Comparison of ENCODE assay signal across 8 cellular contexts in genomic region chr17:64776720-64777412, GRCh38.
DNase-seq lines count a peak whose midpoint lies in the region; ATAC-seq and TF ChIP-seq lines count a peak whose summit lies in the region.
"Not testable (repeated sequence)": the region's sequence is repeated elsewhere in the genome, so short reads cannot be mapped to it uniquely, and the experiment has no call there.

No MANE protein-coding gene starts in this region.

- H3K36me3 ChIP-seq in iPS-20b (ENCODE audit: insufficient read depth, low read depth, low read length); sigmoid colon: not testable (repeated sequence)

- TF ChIP-seq EP300 in sigmoid colon (IDR thresholded peaks at IDR 0.05) = not testable (repeated sequence)

- CTCF ChIA-PET in WTC11 (lab: Charles Lee) = interaction anchor here (0.6 to 3.2 kb wide), 15 partner anchors 10 to 357 kb away, joined by 3 to 20 read pairs (median 4); partner anchors contain the start of gene LRRC37A3

- H3K27ac ChIP-seq in iPS-20b (ENCODE audit: low read length) = not testable (repeated sequence)
- H3K27ac ChIP-seq in sigmoid colon = peak overlapping the region; percentile 8 to 55 (median 24)

- not testable (repeated sequence) for H3K9ac ChIP-seq in iPS-20b (ENCODE audit: low read depth, low read length)

- H3K4me1 Mint-ChIP-seq in WTC11 = peaks cover 21% of the 10 kb centered on the region

- not testable (repeated sequence) for TF ChIP-seq POLR2A in sigmoid colon (IDR thresholded peaks at IDR 0.05)

- not testable (repeated sequence) for H3K27ac Mint-ChIP-seq in WTC11

- H3K9me3 ChIP-seq in iPS-20b (ENCODE audit: insufficient read depth, low read depth, low read length); sigmoid colon: not testable (repeated sequence)

- POLR2A ChIA-PET in WTC11 (lab: Charles Lee) = not testable (repeated sequence)

- H3K27me3 ChIP-seq in iPS-20b (ENCODE audit: insufficient read depth, low read length) (peaks cover 74% of the 10 kb centered on the region), sigmoid colon (peaks cover 35 to 42% (median 37%) of the 10 kb centered on the region in 3 donors)

- not testable (repeated sequence) for H3K9me3 Mint-ChIP-seq in WTC11

- ATAC-seq in GM18517 (IDR thresholded peaks at IDR 0.05; ENCODE audit: unreplicated experiment) (peak; percentile 47), HG03175 (IDR thresholded peaks at IDR 0.05; ENCODE audit: unreplicated experiment) (peak; percentile 57), WTC11 (peak; percentile 11)

- TF ChIP-seq CTCF in WTC11 (IDR thresholded peaks at IDR 0.05) = peak; percentile 87
- peak; percentile 77 to 96 (median 88) for TF ChIP-seq CTCF in sigmoid colon (IDR thresholded peaks at IDR 0.05)

- H3K4me3 ChIP-seq in iPS-20b (ENCODE audit: low read length) (peak overlapping the region; percentile 53; the same call in 1 of the 2 replicates), sigmoid colon (peak overlapping the region in 3 of 4 donors; percentile 23 to 41 (median 35))

- H3K27me3 Mint-ChIP-seq in WTC11 (ENCODE audit: low read depth) = peaks cover 72% of the 10 kb centered on the region

- intact Hi-C loops in sigmoid colon (cut with DNase I) = loop anchor here (5.0 kb wide), 1 partner anchor 185 kb away; no protein-coding TSS in a partner anchor

- peak; percentile 40 for DNase-seq in A172 (ENCODE audit: low spot score)
- peak; percentile 88 for DNase-seq in NCI-H345 (lab: John Stamatoyannopoulos, UW)
- peak; percentile 85 for DNase-seq in WTC11 (ENCODE audit: low spot score)
- peak; percentile 83 to 95 for DNase-seq in T47D (ENCODE audit: low read depth in 1 of 2, low spot score in 1 of 2)
- DNase-seq in sigmoid colon = peak; percentile 91

- not testable (repeated sequence) for H3K36me3 Mint-ChIP-seq in WTC11

- H3K4me1 ChIP-seq in iPS-20b (ENCODE audit: insufficient read depth, low read length) (peaks cover 11% of the 10 kb centered on the region; the same call in 1 of the 2 replicates), sigmoid colon (peaks cover 0 to 59% (median 56%) of the 10 kb centered on the region in 4 donors)

- 2 to 4% methylated on average over 38 of the region's 38 CpGs for WGBS in sigmoid colon, 2 donors

- H3K4me3 Mint-ChIP-seq in WTC11 = peak overlapping the region; percentile 65

- in situ Hi-C loops in T47D (cut with HindIII; ENCODE audit: low pct_unique_long_range_greater_than_20kb, low sequenced_read_pairs) = not testable (repeated sequence)

TF ChIP-seq in WTC11, 78 proteins besides CTCF, POLR2A, EP300 and RAD21:
- TF ChIP-seq E2F5 (CRISPR knock-in tag; IDR thresholded peaks at IDR 0.05) (peak; percentile 25; the same call in 1 of the 2 replicates), ZNF423 (CRISPR knock-in tag; IDR thresholded peaks at IDR 0.05) (0 out of 2 replicates have a peak, but pooled peaks have one; percentile 58), CREM (CRISPR knock-in tag; IDR thresholded peaks at IDR 0.05) (0 out of 2 replicates have a peak, but pooled peaks have one; percentile 10), GTF2I (CRISPR knock-in tag; conservative IDR thresholded peaks at IDR 0.05) (peak; percentile 69; the same call in 1 of the 2 replicates), ESRRA (CRISPR knock-in tag; IDR thresholded peaks at IDR 0.05; ENCODE audit: borderline replicate concordance) (0 out of 2 replicates have a peak, but pooled peaks have one; percentile 25), GABPB1 (CRISPR knock-in tag; IDR thresholded peaks at IDR 0.05) (peak; percentile 59; the same call in 1 of the 2 replicates), SP1 (CRISPR knock-in tag; conservative IDR thresholded peaks at IDR 0.05) (peak; percentile 48; the same call in 1 of the 2 replicates), FOXP4 (CRISPR knock-in tag; IDR thresholded peaks at IDR 0.05) (0 out of 2 replicates have a peak, but pooled peaks have one; percentile 48), TEAD1 (CRISPR knock-in tag; IDR thresholded peaks at IDR 0.05) (0 out of 2 replicates have a peak, but pooled peaks have one; percentile 19), ETV6 (CRISPR knock-in tag; IDR thresholded peaks at IDR 0.05) (peak; percentile 66; the same call in 1 of the 2 replicates)
- TF ChIP-seq, protein P1, sequence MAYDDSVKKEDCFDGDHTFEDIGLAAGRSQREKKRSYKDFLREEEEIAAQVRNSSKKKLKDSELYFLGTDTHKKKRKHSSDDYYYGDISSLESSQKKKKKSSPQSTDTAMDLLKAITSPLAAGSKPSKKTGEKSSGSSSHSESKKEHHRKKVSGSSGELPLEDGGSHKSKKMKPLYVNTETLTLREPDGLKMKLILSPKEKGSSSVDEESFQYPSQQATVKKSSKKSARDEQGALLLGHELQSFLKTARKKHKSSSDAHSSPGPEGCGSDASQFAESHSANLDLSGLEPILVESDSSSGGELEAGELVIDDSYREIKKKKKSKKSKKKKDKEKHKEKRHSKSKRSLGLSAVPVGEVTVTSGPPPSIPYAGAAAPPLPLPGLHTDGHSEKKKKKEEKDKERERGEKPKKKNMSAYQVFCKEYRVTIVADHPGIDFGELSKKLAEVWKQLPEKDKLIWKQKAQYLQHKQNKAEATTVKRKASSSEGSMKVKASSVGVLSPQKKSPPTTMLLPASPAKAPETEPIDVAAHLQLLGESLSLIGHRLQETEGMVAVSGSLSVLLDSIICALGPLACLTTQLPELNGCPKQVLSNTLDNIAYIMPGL (CRISPR knock-in tag; IDR thresholded peaks at IDR 0.05) = 0 out of 2 replicates have a peak, but pooled peaks have one; percentile 55
- TF ChIP-seq, protein P2, sequence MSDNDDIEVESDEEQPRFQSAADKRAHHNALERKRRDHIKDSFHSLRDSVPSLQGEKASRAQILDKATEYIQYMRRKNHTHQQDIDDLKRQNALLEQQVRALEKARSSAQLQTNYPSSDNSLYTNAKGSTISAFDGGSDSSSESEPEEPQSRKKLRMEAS (CRISPR knock-in tag; IDR thresholded peaks at IDR 0.05) = peak; percentile 66; the same call in 1 of the 2 replicates

Comparison
In these comparisons a context has a peak if more than half of its experiments do, and no peak if none do; other contexts are left out.
1. DNase-seq: peak in every context shown above with its lines; median percentile 91 in sigmoid colon; 89 in T47D; 88 in NCI-H345; 85 in WTC11; 40 in A172.